ENCODE assay signal across 9 cellular contexts in the genomic region with DNA sequence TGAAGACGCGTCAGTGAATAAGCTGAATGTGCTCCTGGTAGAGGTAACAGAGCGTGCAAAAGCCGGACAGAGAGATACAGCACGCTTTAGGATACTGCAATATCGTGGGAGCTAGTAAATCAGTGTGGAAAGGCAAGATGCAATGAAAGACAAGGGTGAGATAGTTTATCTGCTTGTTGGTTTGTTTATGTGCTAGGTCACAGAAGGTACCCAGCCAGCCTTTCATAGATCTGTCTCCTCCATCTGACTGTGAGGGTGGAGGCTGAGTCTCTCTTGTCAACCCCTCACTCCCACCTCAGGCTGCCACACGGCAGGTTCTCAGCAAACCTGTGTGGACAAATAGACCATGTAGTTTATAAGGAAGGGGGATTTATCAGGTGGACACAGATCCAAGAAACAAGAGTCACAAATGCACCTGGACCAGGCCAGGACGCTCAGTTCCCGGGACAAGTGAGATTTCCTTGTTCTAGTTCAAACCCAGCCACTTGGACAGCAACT. TPM values are rescaled to one million over a fixed set of nuclear protein-coding genes. Genes with fewer than 3 reads are reported as not detected.
A peak's percentile ranks its signal among the peaks of the same experiment; 100 is the strongest.
DNase-seq lines count a peak whose midpoint lies in the region; ATAC-seq and TF ChIP-seq lines count a peak whose summit lies in the region.
"Had no signal": no experiment of that assay in that cellular context is flagged by ENCODE, and none has a peak within 500 bp of the region (broad histone marks: within the 10 kb centered on the region; RNA-seq: fewer than 3 reads in every experiment).

No MANE protein-coding gene starts in this region.

- no peaks in the 10 kb centered on the region for H3K27me3 ChIP-seq in liver (ENCODE audit: control insufficient read depth in 4 of 4, insufficient read depth in 4 of 4, low read length in 3 of 4)

- CTCF ChIA-PET in activated CD8-positive, alpha-beta memory T cell treated with anti-CD3 and anti-CD28 coated beads, Interleukin-2, amount 10 ng/mL, durations not matched to agents 7 days and 5 days (lab: Charles Lee) = interaction anchor here (0.6 to 4.3 kb wide), 8 partner anchors 9 to 360 kb away, joined by 3 to 29 read pairs (median 12); a partner anchor contains a TSS

- peaks cover 0 to 3% (median 0%) of the 10 kb centered on the region in 4 donors for H3K36me3 ChIP-seq in liver (ENCODE audit: control insufficient read depth in 4 of 4, insufficient read depth in 3 of 4, low read depth in 1 of 4, low read length in 3 of 4)

- peak overlapping the region; percentile 67 for H3K4me3 Mint-ChIP-seq in activated CD8-positive, alpha-beta memory T cell treated with anti-CD3 and anti-CD28 coated beads, Interleukin-2, amount 10 ng/mL, durations not matched to agents 7 days and 5 days

- WGBS in liver = 44% methylated on average over 9 of the region's 9 CpGs

- no peak for ATAC-seq in activated CD8-positive, alpha-beta memory T cell treated with anti-CD3 and anti-CD28 coated beads, Interleukin-2, amount 10 ng/mL, durations not matched to agents 7 days and 5 days

- peaks cover 18% of the 10 kb centered on the region for H3K4me1 Mint-ChIP-seq in activated CD8-positive, alpha-beta memory T cell treated with anti-CD3 and anti-CD28 coated beads, Interleukin-2, amount 10 ng/mL, durations not matched to agents 7 days and 5 days

- no peak overlapping the region for H3K9ac ChIP-seq in liver (ENCODE audit: low read depth in 1 of 2, low read length in 2 of 2)

- peaks cover 2% of the 10 kb centered on the region for H3K36me3 Mint-ChIP-seq in activated CD8-positive, alpha-beta memory T cell treated with anti-CD3 and anti-CD28 coated beads, Interleukin-2, amount 10 ng/mL, durations not matched to agents 7 days and 5 days

- TF ChIP-seq RAD21 in liver (IDR thresholded peaks at IDR 0.05) = no peak

- no peak for TF ChIP-seq CTCF in liver (IDR thresholded peaks at IDR 0.05; ENCODE audit: low read depth, low read length, missing input control)

- DNase-seq in activated CD8-positive, alpha-beta memory T cell treated with anti-CD3 and anti-CD28 coated beads, Interleukin-2, amount 10 ng/mL, durations not matched to agents 7 days and 5 days = no peak
- no peak for DNase-seq in activated CD8-positive, alpha-beta memory T cell treated with anti-CD3 and anti-CD28 coated beads, Interleukin-2, amount 50 U/mL, for 48 hours
- DNase-seq in astrocyte of the hippocampus (ENCODE audit: low read depth, low spot score) (peak; percentile 36), DMS153 (lab: John Stamatoyannopoulos, UW) (no peak), RKO (ENCODE audit: low spot score) (no peak), NCI-H2107 (lab: John Stamatoyannopoulos, UW) (no peak)

- peaks cover 3 to 30% (median 21%) of the 10 kb centered on the region in 4 donors for H3K4me1 ChIP-seq in liver (ENCODE audit: control insufficient read depth in 4 of 4, insufficient read depth in 4 of 4, low read length in 3 of 4)

- H3K27ac ChIP-seq in liver (ENCODE audit: low read depth in 1 of 2, low read length in 2 of 2) = peak overlapping the region; percentile 32 to 40
- peak overlapping the region; percentile 97 for H3K27ac ChIP-seq in temporal lobe (ENCODE audit: low read depth, low read length)

- no peaks in the 10 kb centered on the region for H3K9me3 Mint-ChIP-seq in activated CD8-positive, alpha-beta memory T cell treated with anti-CD3 and anti-CD28 coated beads, Interleukin-2, amount 10 ng/mL, durations not matched to agents 7 days and 5 days (ENCODE audit: low read depth)

- no peaks in the 10 kb centered on the region for H3K9me3 ChIP-seq in liver (ENCODE audit: control insufficient read depth in 4 of 4, low read length in 3 of 4)

- no peak overlapping the region for H3K4me3 ChIP-seq in liver (ENCODE audit: low read depth in 1 of 3, low read length in 3 of 3)

- H3K27me3 Mint-ChIP-seq in activated CD8-positive, alpha-beta memory T cell treated with anti-CD3 and anti-CD28 coated beads, Interleukin-2, amount 10 ng/mL, durations not matched to agents 7 days and 5 days = peaks cover 7% of the 10 kb centered on the region

- peak overlapping the region; percentile 22 for H3K27ac Mint-ChIP-seq in activated CD8-positive, alpha-beta memory T cell treated with anti-CD3 and anti-CD28 coated beads, Interleukin-2, amount 10 ng/mL, durations not matched to agents 7 days and 5 days

TF ChIP-seq in liver, 16 proteins besides CTCF, POLR2A, EP300 and RAD21:
- TF ChIP-seq, protein P1, sequence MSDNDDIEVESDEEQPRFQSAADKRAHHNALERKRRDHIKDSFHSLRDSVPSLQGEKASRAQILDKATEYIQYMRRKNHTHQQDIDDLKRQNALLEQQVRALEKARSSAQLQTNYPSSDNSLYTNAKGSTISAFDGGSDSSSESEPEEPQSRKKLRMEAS (IDR thresholded peaks at IDR 0.05) = no peak
- TF ChIP-seq FOXA1 (IDR thresholded peaks at IDR 0.05) (no peak), YY1 (IDR thresholded peaks at IDR 0.05) (no peak)
- TF ChIP-seq, protein P2, sequence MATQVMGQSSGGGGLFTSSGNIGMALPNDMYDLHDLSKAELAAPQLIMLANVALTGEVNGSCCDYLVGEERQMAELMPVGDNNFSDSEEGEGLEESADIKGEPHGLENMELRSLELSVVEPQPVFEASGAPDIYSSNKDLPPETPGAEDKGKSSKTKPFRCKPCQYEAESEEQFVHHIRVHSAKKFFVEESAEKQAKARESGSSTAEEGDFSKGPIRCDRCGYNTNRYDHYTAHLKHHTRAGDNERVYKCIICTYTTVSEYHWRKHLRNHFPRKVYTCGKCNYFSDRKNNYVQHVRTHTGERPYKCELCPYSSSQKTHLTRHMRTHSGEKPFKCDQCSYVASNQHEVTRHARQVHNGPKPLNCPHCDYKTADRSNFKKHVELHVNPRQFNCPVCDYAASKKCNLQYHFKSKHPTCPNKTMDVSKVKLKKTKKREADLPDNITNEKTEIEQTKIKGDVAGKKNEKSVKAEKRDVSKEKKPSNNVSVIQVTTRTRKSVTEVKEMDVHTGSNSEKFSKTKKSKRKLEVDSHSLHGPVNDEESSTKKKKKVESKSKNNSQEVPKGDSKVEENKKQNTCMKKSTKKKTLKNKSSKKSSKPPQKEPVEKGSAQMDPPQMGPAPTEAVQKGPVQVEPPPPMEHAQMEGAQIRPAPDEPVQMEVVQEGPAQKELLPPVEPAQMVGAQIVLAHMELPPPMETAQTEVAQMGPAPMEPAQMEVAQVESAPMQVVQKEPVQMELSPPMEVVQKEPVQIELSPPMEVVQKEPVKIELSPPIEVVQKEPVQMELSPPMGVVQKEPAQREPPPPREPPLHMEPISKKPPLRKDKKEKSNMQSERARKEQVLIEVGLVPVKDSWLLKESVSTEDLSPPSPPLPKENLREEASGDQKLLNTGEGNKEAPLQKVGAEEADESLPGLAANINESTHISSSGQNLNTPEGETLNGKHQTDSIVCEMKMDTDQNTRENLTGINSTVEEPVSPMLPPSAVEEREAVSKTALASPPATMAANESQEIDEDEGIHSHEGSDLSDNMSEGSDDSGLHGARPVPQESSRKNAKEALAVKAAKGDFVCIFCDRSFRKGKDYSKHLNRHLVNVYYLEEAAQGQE (IDR thresholded peaks at IDR 0.05) = no peak

RNA-seq across cellular contexts. Expression of a gene that starts 1.0 kb away (rescaled TPM):
- total RNA-seq in activated CD8-positive, alpha-beta memory T cell treated with anti-CD3 and anti-CD28 coated beads, Interleukin-2, amount 10 ng/mL, durations not matched to agents 7 days and 5 days = 10 to 100 TPM; 26.2 to 30.8 TPM
- 10 to 100 TPM; 18.4 to 31.7 TPM for total RNA-seq in liver
- 10 to 100 TPM; 19.4 to 34.5 TPM for polyA plus RNA-seq in liver
- total RNA-seq in temporal lobe = 25.3 TPM

RNA-seq across cellular contexts. Expression of a gene that starts 21.3 kb away (rescaled TPM):
- total RNA-seq in activated CD8-positive, alpha-beta memory T cell treated with anti-CD3 and anti-CD28 coated beads, Interleukin-2, amount 10 ng/mL, durations not matched to agents 7 days and 5 days = 100 to 1,000 TPM in 1 of 2 experiments, 10 to 100 TPM in 1; 86.0 to 103 TPM
- 10 to 100 TPM; 32.5 to 43.0 TPM for total RNA-seq in liver
- polyA plus RNA-seq in liver = 10 to 100 TPM; 29.4 to 36.5 TPM
- total RNA-seq in temporal lobe = 29.3 TPM

RNA-seq across cellular contexts. Expression of a gene that starts 21.7 kb away (rescaled TPM):
- total RNA-seq in activated CD8-positive, alpha-beta memory T cell treated with anti-CD3 and anti-CD28 coated beads, Interleukin-2, amount 10 ng/mL, durations not matched to agents 7 days and 5 days = under 1 TPM in 1 of 2 experiments, not detected in 1; 0.40 TPM
- total RNA-seq in liver (under 1 TPM in 1 of 2 donors, not detected in 1; 0.42 TPM), temporal lobe (not detected)
- polyA plus RNA-seq in liver = under 1 TPM; 0.15 to 0.22 TPM
- polyA plus RNA-seq: aorta had no signal

RNA-seq across cellular contexts. Expression of a gene that starts 32.5 kb away (rescaled TPM):
- 100 to 1,000 TPM; 142 to 176 TPM for total RNA-seq in activated CD8-positive, alpha-beta memory T cell treated with anti-CD3 and anti-CD28 coated beads, Interleukin-2, amount 10 ng/mL, durations not matched to agents 7 days and 5 days
- total RNA-seq in liver (10 to 100 TPM; 26.4 to 35.3 TPM), temporal lobe (12.0 TPM)
- 100 to 1,000 TPM in 1 of 2 donors, 10 to 100 TPM in 1; 86.3 to 157 TPM for polyA plus RNA-seq in liver
